Comparison of ENCODE assay signal across 26 cellular contexts in genomic region chrX:138057883-138058282, GRCh38.
"Had no signal": no experiment of that assay in that cellular context is flagged by ENCODE, and none has a peak within 500 bp of the region (broad histone marks: within the 10 kb centered on the region; RNA-seq: fewer than 3 reads in every experiment).

No MANE protein-coding gene starts in this region.

- H3K27ac ChIP-seq: ascending aorta, cardiac muscle cell, PC-9, RWPE1, SK-N-MC had no signal

- H3K36me3 ChIP-seq: ascending aorta, cardiac muscle cell had no signal

- DNase-seq: activated CD4-positive, alpha-beta T cell treated with anti-CD3 and anti-CD28 coated beads, Interleukin-2, amount 10 ng/mL, durations not matched to agents 24 days and 14 days; activated CD4-positive, alpha-beta T cell treated with anti-CD3 and anti-CD28 coated beads, Interleukin-2, amount 50 U/mL, for 4 hours; activated CD8-positive, alpha-beta T cell treated with anti-CD3 and anti-CD28 coated beads for 36 hours; activated effector memory CD4-positive, alpha-beta T cell treated with anti-CD3 and anti-CD28 coated beads, Interleukin-2, amount 50 U/mL, for 16 hours; activated naive CD4-positive, alpha-beta T cell; activated naive CD4-positive, alpha-beta T cell treated with anti-CD3 and anti-CD28 coated beads, Interleukin-2, amount 50 U/mL, for 16 hours; activated naive CD8-positive, alpha-beta T cell treated with anti-CD3 and anti-CD28 coated beads for 36 hours; activated T-cell treated with anti-CD3 and anti-CD28 coated beads, Interleukin-2, amount 50 U/mL, for 1 hour; activated T-cell treated with anti-CD3 and anti-CD28 coated beads, Interleukin-2, amount 50 U/mL, for 72 hours; amniotic stem cell; NCI-H1105; NCI-H1417 treated with DMSO at 0.1 percent for 48 hours; NCI-H1694 treated with DMSO at 0.1 percent for 48 hours; NCI-H2029; NCI-H345; NCI-H524 treated with DMSO at 0.1 percent for 48 hours; NCI-H82; NK-92 treated with Interleukin-12 subunit alpha and Interleukin-12 subunit beta, amount 100 ng/mL, for 24 hours; PC-9; T1000 had no signal

- H3K4me1 ChIP-seq: ascending aorta had no signal

- H3K27me3 ChIP-seq: ascending aorta, cardiac muscle cell had no signal

- H3K4me3 ChIP-seq: ascending aorta, cardiac muscle cell, K562, PC-9, SK-N-MC had no signal

- H2AFZ ChIP-seq: PC-9 had no signal

- H3K9me3 ChIP-seq: ascending aorta had no signal

- H3K4me2 ChIP-seq: PC-9 had no signal

- FAIRE-seq: K562, RCC 7860 had no signal
